In the genomic region with DNA sequence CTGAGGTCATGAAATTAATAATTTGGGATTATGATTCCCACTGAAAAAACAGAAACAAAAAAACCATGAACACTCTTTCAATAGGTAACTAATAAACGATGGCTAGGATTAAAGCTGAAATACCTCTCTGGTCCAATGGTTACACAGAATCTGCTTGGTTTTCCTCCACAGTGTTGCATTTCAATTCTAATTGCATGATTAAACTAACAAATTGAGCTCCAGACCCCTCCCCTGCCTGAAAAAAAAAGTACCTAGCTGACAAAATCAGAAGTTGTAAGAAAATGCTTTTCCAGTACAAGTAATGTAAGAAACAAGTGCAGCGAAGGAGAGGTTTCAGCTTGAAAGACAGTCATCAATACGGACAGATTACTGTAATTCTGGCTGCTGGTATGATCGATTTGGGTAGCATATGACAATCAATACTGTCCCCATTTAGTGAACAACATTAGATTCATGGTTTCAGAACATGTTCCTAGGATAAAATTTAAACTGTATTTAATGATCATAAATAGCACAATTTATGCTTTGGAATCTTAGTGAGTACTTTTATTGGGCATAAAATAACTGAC, we compare ENCODE assay signal across 20 cellular contexts. TPM values are rescaled to one million over a fixed set of nuclear protein-coding genes. Genes with fewer than 3 reads are reported as not detected.
DNase-seq lines count a peak whose midpoint lies in the region; ATAC-seq, FAIRE-seq and TF ChIP-seq lines count a peak whose summit lies in the region.
"Had no signal": no experiment of that assay in that cellular context is flagged by ENCODE, and none has a peak within 500 bp of the region (broad histone marks: within the 10 kb centered on the region; RNA-seq: fewer than 3 reads in every experiment).

No MANE protein-coding gene starts in this region.

- no peaks in the 10 kb centered on the region for H3K27me3 Mint-ChIP-seq in nephron (ENCODE audit: low read depth)
- H3K27me3 Mint-ChIP-seq: CD4-positive, alpha-beta memory T cell had no signal

- H3K27ac ChIP-seq in HepG2 (ENCODE audit: extremely low read length, insufficient read depth, low read length) = no peak overlapping the region
- no peak overlapping the region for H3K27ac ChIP-seq in right lobe of liver
- H3K27ac ChIP-seq: 22Rv1, GM23248 had no signal

- no peaks in the 10 kb centered on the region for H3K9me3 Mint-ChIP-seq in nephron
- H3K9me3 Mint-ChIP-seq: CD4-positive, alpha-beta memory T cell; H9 had no signal

- no peak for TF ChIP-seq CTCF in HepG2 (CRISPR knock-in tag; IDR thresholded peaks at IDR 0.05)
- TF ChIP-seq CTCF in right lobe of liver (IDR thresholded peaks at IDR 0.05) = no peak
- no peak for TF ChIP-seq CTCF in nephron (IDR thresholded peaks at IDR 0.05; ENCODE audit: unreplicated experiment in 3 of 3)

- peak overlapping the region; percentile 13 to 33 (median 15) for H3K27ac Mint-ChIP-seq in nephron
- H3K27ac Mint-ChIP-seq: CD4-positive, alpha-beta memory T cell; H9 had no signal

- H3K4me1 ChIP-seq in HepG2 (ENCODE audit: insufficient read depth, low read length) = no peaks in the 10 kb centered on the region
- H3K4me1 ChIP-seq in right lobe of liver = no peaks in the 10 kb centered on the region

- POLR2A ChIA-PET in HepG2 (lab: Yijun Ruan, JAX) = no interaction called here

- DNase-seq in HepG2 (ENCODE audit: low spot score) (no peak), right lobe of liver (no peak), kidney glomerular epithelial cell (lab: John Stamatoyannopoulos, UW) (peak; percentile 32), SK-N-DZ (ENCODE audit: low spot score) (no peak)
- DNase-seq: C1 segment of cervical spinal cord; CD4-positive, alpha-beta memory T cell; COR-L47; DMS153; DND-41; GM23248; H9 had no signal

- H3K27me3 ChIP-seq in HepG2 (ENCODE audit: control insufficient read depth in 1 of 2, insufficient read depth in 2 of 2, low read length in 2 of 2) (no peaks in the 10 kb centered on the region), right lobe of liver (no peaks in the 10 kb centered on the region)

- TF ChIP-seq EP300 in HepG2 (IDR thresholded peaks at IDR 0.05; ENCODE audit: low read depth in 2 of 2, low read length in 2 of 2) (no peak), HepG2 (CRISPR knock-in tag; IDR thresholded peaks at IDR 0.05; ENCODE audit: borderline replicate concordance) (no peak)

- intact Hi-C loops in HepG2 (cut with micrococcal nuclease; ENCODE audit: unreplicated experiment) = no loop called here
- intact Hi-C loops in right lobe of liver (cut with DNase I) = no loop called here

- no peak overlapping the region for H2AFZ ChIP-seq in HepG2 (ENCODE audit: low read length)
- H2AFZ ChIP-seq: GM23248 had no signal

- H3K36me3 ChIP-seq in HepG2 (replicated peaks in 1 of 2; ENCODE audit: control insufficient read depth in 1 of 2, insufficient read depth in 2 of 2, low read length in 2 of 2) (peaks cover 2 to 15% of the 10 kb centered on the region in 2 experiments; a peak in 4 of 5 replicates), right lobe of liver (peaks cover 0 to 2% (median 0%) of the 10 kb centered on the region in 4 donors)

- H4K20me1 ChIP-seq in HepG2 (ENCODE audit: insufficient read depth, low read length) = no peaks in the 10 kb centered on the region

- TF ChIP-seq POLR2A in HepG2 (IDR thresholded peaks at IDR 0.05; ENCODE audit: insufficient read depth in 1 of 2, low read depth in 2 of 2, low read length in 2 of 2) (no peak), right lobe of liver (IDR thresholded peaks at IDR 0.05) (no peak)

- no peak for ATAC-seq in HepG2
- no peak for ATAC-seq in right lobe of liver
- no peak for ATAC-seq in HG02970 (IDR thresholded peaks at IDR 0.05; ENCODE audit: low FRiP score, unreplicated experiment)
- no peak for ATAC-seq in GM18861 (IDR thresholded peaks at IDR 0.05; ENCODE audit: unreplicated experiment)
- ATAC-seq: HCT116 had no signal

- H3K9ac ChIP-seq in HepG2 (ENCODE audit: insufficient read depth, low read depth, low read length) = no peak overlapping the region
- H3K9ac ChIP-seq: GM23248 had no signal

- H3K4me3 ChIP-seq in HepG2 (replicated peaks in 1 of 3; ENCODE audit: insufficient read depth in 1 of 3, low read depth in 2 of 3, low read length in 3 of 3) (no peak overlapping the region), right lobe of liver (no peak overlapping the region)
- H3K4me3 ChIP-seq: GM23248 had no signal

- no peaks in the 10 kb centered on the region for H3K4me1 Mint-ChIP-seq in nephron

- peaks cover 3% of the 10 kb centered on the region for H3K36me3 Mint-ChIP-seq in nephron (ENCODE audit: low read depth)

- BruUV-seq in HepG2 (replicated peaks; lab: Mats Ljungman, UMichigan) = no TSS peak

- WGBS in HepG2 (ENCODE audit: low lambda C conversion rate) = 93% methylated on average over 4 of the region's 4 CpGs
- WGBS in right lobe of liver (ENCODE audit: insufficient coverage, low coverage, low lambda C conversion rate, missing lambda C conversion rate) = 90% methylated on average over 4 of the region's 4 CpGs

- CTCF ChIA-PET in HepG2 (lab: Yijun Ruan, JAX; ENCODE audit: low intra/inter-chr PET ratio, low total read pairs) = no interaction called here

- H3K79me2 ChIP-seq in HepG2 (ENCODE audit: insufficient read depth, low read length) = no peaks in the 10 kb centered on the region

- no peak for TF ChIP-seq RAD21 in HepG2 (CRISPR knock-in tag; IDR thresholded peaks at IDR 0.05)

- no peak overlapping the region for H3K4me3 Mint-ChIP-seq in nephron
- H3K4me3 Mint-ChIP-seq: CD4-positive, alpha-beta memory T cell; H9 had no signal

- in situ Hi-C loops in HepG2 (cut with HindIII; ENCODE audit: extremely low pct_ligation_motif_present, low pct_unique_long_range_greater_than_20kb) = no loop called here

- FAIRE-seq in HepG2 (lab: Jason Lieb, UNC) = no peak
- FAIRE-seq: GM12892, GM19239 had no signal

- no peaks in the 10 kb centered on the region for H3K9me3 ChIP-seq in HepG2 (ENCODE audit: low read length)
- H3K9me3 ChIP-seq in right lobe of liver = no peaks in the 10 kb centered on the region

- H3K4me2 ChIP-seq in HepG2 (ENCODE audit: low read depth, low read length) = no peak overlapping the region

TF ChIP-seq in HepG2, 621 proteins besides CTCF, POLR2A, EP300 and RAD21 (continues in another document):
- no peak for TF ChIP-seq ZBTB1 (CRISPR knock-in tag; IDR thresholded peaks at IDR 0.05; ENCODE audit: borderline replicate concordance)
- TF ChIP-seq JUND (CRISPR knock-in tag; IDR thresholded peaks at IDR 0.05) = no peak
- TF ChIP-seq, protein P1, sequence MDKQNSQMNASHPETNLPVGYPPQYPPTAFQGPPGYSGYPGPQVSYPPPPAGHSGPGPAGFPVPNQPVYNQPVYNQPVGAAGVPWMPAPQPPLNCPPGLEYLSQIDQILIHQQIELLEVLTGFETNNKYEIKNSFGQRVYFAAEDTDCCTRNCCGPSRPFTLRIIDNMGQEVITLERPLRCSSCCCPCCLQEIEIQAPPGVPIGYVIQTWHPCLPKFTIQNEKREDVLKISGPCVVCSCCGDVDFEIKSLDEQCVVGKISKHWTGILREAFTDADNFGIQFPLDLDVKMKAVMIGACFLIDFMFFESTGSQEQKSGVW (CRISPR knock-in tag; IDR thresholded peaks at IDR 0.05; ENCODE audit: borderline replicate concordance) = no peak
- no peak for TF ChIP-seq RARG (CRISPR knock-in tag; IDR thresholded peaks at IDR 0.05; ENCODE audit: low read depth)
- TF ChIP-seq RBM22 (optimal IDR thresholded peaks at IDR 0.05; ENCODE audit: low read length) = peak; percentile 61
- TF ChIP-seq HNRNPUL1 (IDR thresholded peaks at IDR 0.05; ENCODE audit: low read depth, low read length) = 0 out of 2 replicates have a peak, but pooled peaks have one; percentile 20

RNA-seq across cellular contexts. Expression of a gene that starts 32.0 kb away (rescaled TPM):
- not detected in 2 replicates for total RNA-seq in HepG2 (2016; rRNA removed; fragmentation: Illumina TruSeq; extraction: Trizol)
- not detected in 2 replicates for total RNA-seq in HepG2 (2016; cell fraction: cytosol; rRNA removed; fragmentation: Illumina TruSeq; extraction: Trizol; ENCODE audit: low read depth)
- not detected in 2 replicates for total RNA-seq in HepG2 (2016; cell fraction: insoluble cytoplasmic fraction; rRNA removed; fragmentation: Illumina TruSeq; extraction: Trizol)
- not detected in 2 replicates for total RNA-seq in HepG2 (2016; cell fraction: membrane; rRNA removed; fragmentation: Illumina TruSeq; extraction: Trizol)
- total RNA-seq in HepG2 (2016; cell fraction: nucleus; rRNA removed; fragmentation: Illumina TruSeq; extraction: Trizol) = not detected in 2 replicates
- polyA plus RNA-seq in HepG2 (2011; rRNA removed) = not detected in 2 replicates
- polyA plus RNA-seq in HepG2 (2011; cell fraction: cytosol; rRNA removed) = not detected in 2 replicates
- not detected in 2 replicates for polyA plus RNA-seq in HepG2 (2011; cell fraction: nucleus; rRNA removed)
- not detected in 2 replicates for polyA plus RNA-seq in HepG2 (2012)
- polyA plus RNA-seq in HepG2 (2016; cell fraction: cytosol; fragmentation: Illumina TruSeq; extraction: Trizol; ENCODE audit: low read depth) = not detected in 2 replicates
- not detected in 2 replicates for polyA plus RNA-seq in HepG2 (2016; cell fraction: insoluble cytoplasmic fraction; fragmentation: Illumina TruSeq; extraction: Trizol; ENCODE audit: low read depth)
- not detected in 2 replicates for polyA plus RNA-seq in HepG2 (2016; cell fraction: membrane; fragmentation: Illumina TruSeq; extraction: Trizol; ENCODE audit: low read depth)
- not detected in 2 replicates for polyA plus RNA-seq in HepG2 (2016; cell fraction: nucleus; fragmentation: Illumina TruSeq; extraction: Trizol; ENCODE audit: insufficient read depth, low read depth)
- polyA minus RNA-seq in HepG2 (2011; rRNA and poly(A)+ RNA removed; ENCODE audit: low replicate concordance) = 0.05 TPM in 1 of 2 replicates, not detected in the other
- not detected in 2 replicates for polyA minus RNA-seq in HepG2 (2011; cell fraction: cytosol; rRNA and poly(A)+ RNA removed)
- not detected in 2 replicates for polyA minus RNA-seq in HepG2 (2011; cell fraction: nucleus; rRNA and poly(A)+ RNA removed)
- not detected for total RNA-seq in right lobe of liver
- 206 and 210 TPM in 2 replicates for polyA plus RNA-seq in SK-N-DZ (2014; cell fraction: cytosol; rRNA removed)
- polyA plus RNA-seq in SK-N-DZ (2014; cell fraction: nucleus; rRNA removed) = 271 and 351 TPM in 2 replicates
- total RNA-seq: CD4-positive, alpha-beta memory T cell; GM23248; H4; H9 had no signal
- polyA plus RNA-seq: BJ; CD4-positive, alpha-beta memory T cell; GM23248 had no signal
